ENCODE assay signal across 14 cellular contexts in genomic region chr6:76230711-76231110, GRCh38.
A peak's percentile ranks its signal among the peaks of the same experiment; 100 is the strongest.
DNase-seq lines count a peak whose midpoint lies in the region; ATAC-seq and TF ChIP-seq lines count a peak whose summit lies in the region.
"Had no signal": no experiment of that assay in that cellular context is flagged by ENCODE, and none has a peak within 500 bp of the region (broad histone marks: within the 10 kb centered on the region; RNA-seq: fewer than 3 reads in every experiment).

No MANE protein-coding gene starts in this region.

- no peaks in the 10 kb centered on the region for H3K36me3 Mint-ChIP-seq in activated CD4-positive, alpha-beta T cell treated with anti-CD3 and anti-CD28 coated beads for 36 hours (ENCODE audit: low read depth)

- H3K27me3 ChIP-seq in NT2/D1 (ENCODE audit: insufficient read depth, insufficient read length): no peaks in the 10 kb centered on the region
- no peaks in the 10 kb centered on the region for H3K27me3 ChIP-seq in lower lobe of right lung (ENCODE audit: low read depth)
- H3K27me3 ChIP-seq: BE2C, SJSA1 had no signal

- no peaks in the 10 kb centered on the region for H3K27me3 Mint-ChIP-seq in activated CD4-positive, alpha-beta T cell treated with anti-CD3 and anti-CD28 coated beads for 36 hours

- TF ChIP-seq CTCF in lower lobe of right lung (IDR thresholded peaks at IDR 0.05): no peak

- DNase-seq in DMS153 (lab: John Stamatoyannopoulos, UW) (peak; percentile 63), HT1080 (ENCODE audit: low read depth) (peak; percentile 20), NT2/D1 (ENCODE audit: low read depth, low spot score) (peak; percentile 1), iPS DF 4.7 (ENCODE audit: extremely low read depth, low spot score) (peak; percentile 14), lower lobe of right lung (no peak), DMS114 treated with DMSO at 0.1 percent for 48 hours (lab: John Stamatoyannopoulos, UW; ENCODE audit: unreplicated experiment) (no peak)
- no peak for DNase-seq in activated CD4-positive, alpha-beta T cell treated with anti-CD3 and anti-CD28 coated beads for 36 hours
- DNase-seq: activated CD4-positive, alpha-beta T cell treated with anti-CD3 and anti-CD28 coated beads for 1 hour; BE2C; NCI-H2107; stimulated activated CD4-positive, alpha-beta T cell treated with anti-CD3 and anti-CD28 coated beads, Interleukin-2, amount 100 ng/mL, for 48 hours; stimulated activated naive CD4-positive, alpha-beta T cell treated with Interleukin-2 at 50 U/mL for 16 hours had no signal

- ATAC-seq in lower lobe of right lung (no peak), HG03442 (IDR thresholded peaks at IDR 0.05; ENCODE audit: unreplicated experiment) (no peak)
- no peak for ATAC-seq in activated CD4-positive, alpha-beta T cell treated with anti-CD3 and anti-CD28 coated beads for 36 hours

- no peaks in the 10 kb centered on the region for H3K4me1 Mint-ChIP-seq in activated CD4-positive, alpha-beta T cell treated with anti-CD3 and anti-CD28 coated beads for 36 hours

- POLR2A ChIA-PET in activated CD4-positive, alpha-beta T cell treated with anti-CD3 and anti-CD28 coated beads for 36 hours (lab: Charles Lee): interaction anchor here (0.5 kb wide), 1 partner anchor 107 kb away, joined by 3 read pairs; no protein-coding TSS in a partner anchor

- H3K4me1 ChIP-seq in NT2/D1 (ENCODE audit: insufficient read depth, insufficient read length): no peaks in the 10 kb centered on the region
- H3K4me1 ChIP-seq in lower lobe of right lung: no peaks in the 10 kb centered on the region
- H3K4me1 ChIP-seq: BE2C, SJSA1 had no signal

- H3K9me3 ChIP-seq in NT2/D1 (ENCODE audit: insufficient read depth, low read length) (no peaks in the 10 kb centered on the region), lower lobe of right lung (no peaks in the 10 kb centered on the region)
- H3K9me3 ChIP-seq: BE2C, SJSA1 had no signal

- CTCF ChIA-PET in activated CD4-positive, alpha-beta T cell treated with anti-CD3 and anti-CD28 coated beads for 36 hours (lab: Charles Lee): no interaction called here

- no peak overlapping the region for H3K4me3 Mint-ChIP-seq in activated CD4-positive, alpha-beta T cell treated with anti-CD3 and anti-CD28 coated beads for 36 hours

- no peak overlapping the region for H3K27ac Mint-ChIP-seq in activated CD4-positive, alpha-beta T cell treated with anti-CD3 and anti-CD28 coated beads for 36 hours

- H3K9me3 Mint-ChIP-seq in activated CD4-positive, alpha-beta T cell treated with anti-CD3 and anti-CD28 coated beads for 36 hours (ENCODE audit: low read depth): peaks cover 13% of the 10 kb centered on the region

- no peak overlapping the region for H3K4me3 ChIP-seq in NT2/D1 (ENCODE audit: insufficient read length, low read depth)
- H3K4me3 ChIP-seq in lower lobe of right lung: no peak overlapping the region
- H3K4me3 ChIP-seq: SJSA1 had no signal

- intact Hi-C loops in lower lobe of right lung (cut with DNase I): no loop called here
- intact Hi-C loops in activated CD4-positive, alpha-beta T cell treated with anti-CD3 and anti-CD28 coated beads for 36 hours (cut with DNase I, micrococcal nuclease): no loop called here

- H3K36me3 ChIP-seq in NT2/D1 (ENCODE audit: insufficient read depth, insufficient read length, low read length) (no peaks in the 10 kb centered on the region), lower lobe of right lung (no peaks in the 10 kb centered on the region)
- H3K36me3 ChIP-seq: BE2C, SJSA1 had no signal

- H3K9ac ChIP-seq in NT2/D1 (ENCODE audit: insufficient read length, low read depth): no peak overlapping the region

- H3K27ac ChIP-seq in lower lobe of right lung: no peak overlapping the region
- H3K27ac ChIP-seq: SJSA1 had no signal

Comparison
In these comparisons a context has a peak if more than half of its experiments do, and no peak if none do; other contexts are left out.
1. DNase-seq: peak in DMS153 (single experiment), HT1080 (single experiment), NT2/D1 (single experiment) and iPS DF 4.7 (single experiment); none in lower lobe of right lung (single experiment), activated CD4-positive, alpha-beta T cell treated with anti-CD3 and anti-CD28 coated beads for 36 hours (single experiment) and DMS114 treated with DMSO at 0.1 percent for 48 hours (single experiment).